In the genomic region with DNA sequence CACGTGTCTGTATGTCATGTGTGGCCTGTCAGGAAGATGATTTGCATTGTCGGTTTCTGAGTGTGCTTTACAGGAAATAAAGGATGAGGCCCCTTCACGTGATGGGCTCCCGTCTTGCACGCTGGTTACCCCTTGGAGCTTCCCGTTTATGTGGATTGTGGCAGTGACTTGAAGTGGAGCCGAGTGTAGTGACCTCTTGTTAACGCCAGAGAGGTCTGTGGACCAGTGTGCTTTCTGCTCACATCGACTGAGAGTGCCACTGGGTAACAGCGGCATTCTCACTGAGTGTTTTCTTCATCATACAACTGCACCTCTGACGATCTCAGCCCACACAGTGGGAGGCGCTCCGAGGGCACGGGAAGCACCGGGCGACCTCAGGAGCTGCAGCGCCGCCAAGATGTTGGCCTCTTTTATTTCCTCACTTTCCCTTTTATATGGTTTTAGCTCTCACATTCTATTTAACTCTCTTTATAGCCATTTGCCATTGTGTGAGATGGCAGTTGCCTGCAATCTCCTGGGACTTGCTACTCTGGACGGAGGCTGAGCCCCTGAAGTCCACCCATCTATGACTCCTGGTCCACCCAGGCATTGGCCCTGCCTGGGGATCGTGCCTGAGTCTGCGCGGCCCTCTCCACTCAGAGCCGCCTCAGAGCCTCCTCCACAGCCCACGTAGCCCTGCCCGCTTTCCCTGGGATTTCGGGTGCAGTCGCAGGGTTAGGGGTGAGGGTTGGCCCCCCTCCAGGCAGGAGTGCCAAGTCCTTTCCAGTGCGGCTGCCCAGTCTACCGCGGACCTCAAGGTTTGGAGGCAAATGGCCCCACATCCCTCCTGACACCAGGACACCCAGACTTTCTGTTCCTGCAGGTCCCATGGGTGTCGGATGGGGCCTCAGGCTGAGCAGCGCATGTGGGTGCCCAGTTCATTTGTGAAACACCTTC, we compare ENCODE assay signal across 1 cellular context.
TF ChIP-seq lines count a peak whose summit lies in the region.

No MANE protein-coding gene starts in this region.

TF ChIP-seq in H1, 55 proteins besides CTCF, POLR2A, EP300 and RAD21 (continued from another document):
- TF ChIP-seq, protein P1, sequence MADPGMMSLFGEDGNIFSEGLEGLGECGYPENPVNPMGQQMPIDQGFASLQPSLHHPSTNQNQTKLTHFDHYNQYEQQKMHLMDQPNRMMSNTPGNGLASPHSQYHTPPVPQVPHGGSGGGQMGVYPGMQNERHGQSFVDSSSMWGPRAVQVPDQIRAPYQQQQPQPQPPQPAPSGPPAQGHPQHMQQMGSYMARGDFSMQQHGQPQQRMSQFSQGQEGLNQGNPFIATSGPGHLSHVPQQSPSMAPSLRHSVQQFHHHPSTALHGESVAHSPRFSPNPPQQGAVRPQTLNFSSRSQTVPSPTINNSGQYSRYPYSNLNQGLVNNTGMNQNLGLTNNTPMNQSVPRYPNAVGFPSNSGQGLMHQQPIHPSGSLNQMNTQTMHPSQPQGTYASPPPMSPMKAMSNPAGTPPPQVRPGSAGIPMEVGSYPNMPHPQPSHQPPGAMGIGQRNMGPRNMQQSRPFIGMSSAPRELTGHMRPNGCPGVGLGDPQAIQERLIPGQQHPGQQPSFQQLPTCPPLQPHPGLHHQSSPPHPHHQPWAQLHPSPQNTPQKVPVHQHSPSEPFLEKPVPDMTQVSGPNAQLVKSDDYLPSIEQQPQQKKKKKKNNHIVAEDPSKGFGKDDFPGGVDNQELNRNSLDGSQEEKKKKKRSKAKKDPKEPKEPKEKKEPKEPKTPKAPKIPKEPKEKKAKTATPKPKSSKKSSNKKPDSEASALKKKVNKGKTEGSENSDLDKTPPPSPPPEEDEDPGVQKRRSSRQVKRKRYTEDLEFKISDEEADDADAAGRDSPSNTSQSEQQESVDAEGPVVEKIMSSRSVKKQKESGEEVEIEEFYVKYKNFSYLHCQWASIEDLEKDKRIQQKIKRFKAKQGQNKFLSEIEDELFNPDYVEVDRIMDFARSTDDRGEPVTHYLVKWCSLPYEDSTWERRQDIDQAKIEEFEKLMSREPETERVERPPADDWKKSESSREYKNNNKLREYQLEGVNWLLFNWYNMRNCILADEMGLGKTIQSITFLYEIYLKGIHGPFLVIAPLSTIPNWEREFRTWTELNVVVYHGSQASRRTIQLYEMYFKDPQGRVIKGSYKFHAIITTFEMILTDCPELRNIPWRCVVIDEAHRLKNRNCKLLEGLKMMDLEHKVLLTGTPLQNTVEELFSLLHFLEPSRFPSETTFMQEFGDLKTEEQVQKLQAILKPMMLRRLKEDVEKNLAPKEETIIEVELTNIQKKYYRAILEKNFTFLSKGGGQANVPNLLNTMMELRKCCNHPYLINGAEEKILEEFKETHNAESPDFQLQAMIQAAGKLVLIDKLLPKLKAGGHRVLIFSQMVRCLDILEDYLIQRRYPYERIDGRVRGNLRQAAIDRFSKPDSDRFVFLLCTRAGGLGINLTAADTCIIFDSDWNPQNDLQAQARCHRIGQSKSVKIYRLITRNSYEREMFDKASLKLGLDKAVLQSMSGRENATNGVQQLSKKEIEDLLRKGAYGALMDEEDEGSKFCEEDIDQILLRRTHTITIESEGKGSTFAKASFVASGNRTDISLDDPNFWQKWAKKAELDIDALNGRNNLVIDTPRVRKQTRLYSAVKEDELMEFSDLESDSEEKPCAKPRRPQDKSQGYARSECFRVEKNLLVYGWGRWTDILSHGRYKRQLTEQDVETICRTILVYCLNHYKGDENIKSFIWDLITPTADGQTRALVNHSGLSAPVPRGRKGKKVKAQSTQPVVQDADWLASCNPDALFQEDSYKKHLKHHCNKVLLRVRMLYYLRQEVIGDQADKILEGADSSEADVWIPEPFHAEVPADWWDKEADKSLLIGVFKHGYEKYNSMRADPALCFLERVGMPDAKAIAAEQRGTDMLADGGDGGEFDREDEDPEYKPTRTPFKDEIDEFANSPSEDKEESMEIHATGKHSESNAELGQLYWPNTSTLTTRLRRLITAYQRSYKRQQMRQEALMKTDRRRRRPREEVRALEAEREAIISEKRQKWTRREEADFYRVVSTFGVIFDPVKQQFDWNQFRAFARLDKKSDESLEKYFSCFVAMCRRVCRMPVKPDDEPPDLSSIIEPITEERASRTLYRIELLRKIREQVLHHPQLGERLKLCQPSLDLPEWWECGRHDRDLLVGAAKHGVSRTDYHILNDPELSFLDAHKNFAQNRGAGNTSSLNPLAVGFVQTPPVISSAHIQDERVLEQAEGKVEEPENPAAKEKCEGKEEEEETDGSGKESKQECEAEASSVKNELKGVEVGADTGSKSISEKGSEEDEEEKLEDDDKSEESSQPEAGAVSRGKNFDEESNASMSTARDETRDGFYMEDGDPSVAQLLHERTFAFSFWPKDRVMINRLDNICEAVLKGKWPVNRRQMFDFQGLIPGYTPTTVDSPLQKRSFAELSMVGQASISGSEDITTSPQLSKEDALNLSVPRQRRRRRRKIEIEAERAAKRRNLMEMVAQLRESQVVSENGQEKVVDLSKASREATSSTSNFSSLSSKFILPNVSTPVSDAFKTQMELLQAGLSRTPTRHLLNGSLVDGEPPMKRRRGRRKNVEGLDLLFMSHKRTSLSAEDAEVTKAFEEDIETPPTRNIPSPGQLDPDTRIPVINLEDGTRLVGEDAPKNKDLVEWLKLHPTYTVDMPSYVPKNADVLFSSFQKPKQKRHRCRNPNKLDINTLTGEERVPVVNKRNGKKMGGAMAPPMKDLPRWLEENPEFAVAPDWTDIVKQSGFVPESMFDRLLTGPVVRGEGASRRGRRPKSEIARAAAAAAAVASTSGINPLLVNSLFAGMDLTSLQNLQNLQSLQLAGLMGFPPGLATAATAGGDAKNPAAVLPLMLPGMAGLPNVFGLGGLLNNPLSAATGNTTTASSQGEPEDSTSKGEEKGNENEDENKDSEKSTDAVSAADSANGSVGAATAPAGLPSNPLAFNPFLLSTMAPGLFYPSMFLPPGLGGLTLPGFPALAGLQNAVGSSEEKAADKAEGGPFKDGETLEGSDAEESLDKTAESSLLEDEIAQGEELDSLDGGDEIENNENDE (IDR thresholded peaks at IDR 0.05; ENCODE audit: insufficient replicate concordance, low read length): no peak
- no peak for TF ChIP-seq SP2 (IDR thresholded peaks at IDR 0.05; ENCODE audit: low read length)
